9 cellular contexts compared by ENCODE assay signal in the genomic region with DNA sequence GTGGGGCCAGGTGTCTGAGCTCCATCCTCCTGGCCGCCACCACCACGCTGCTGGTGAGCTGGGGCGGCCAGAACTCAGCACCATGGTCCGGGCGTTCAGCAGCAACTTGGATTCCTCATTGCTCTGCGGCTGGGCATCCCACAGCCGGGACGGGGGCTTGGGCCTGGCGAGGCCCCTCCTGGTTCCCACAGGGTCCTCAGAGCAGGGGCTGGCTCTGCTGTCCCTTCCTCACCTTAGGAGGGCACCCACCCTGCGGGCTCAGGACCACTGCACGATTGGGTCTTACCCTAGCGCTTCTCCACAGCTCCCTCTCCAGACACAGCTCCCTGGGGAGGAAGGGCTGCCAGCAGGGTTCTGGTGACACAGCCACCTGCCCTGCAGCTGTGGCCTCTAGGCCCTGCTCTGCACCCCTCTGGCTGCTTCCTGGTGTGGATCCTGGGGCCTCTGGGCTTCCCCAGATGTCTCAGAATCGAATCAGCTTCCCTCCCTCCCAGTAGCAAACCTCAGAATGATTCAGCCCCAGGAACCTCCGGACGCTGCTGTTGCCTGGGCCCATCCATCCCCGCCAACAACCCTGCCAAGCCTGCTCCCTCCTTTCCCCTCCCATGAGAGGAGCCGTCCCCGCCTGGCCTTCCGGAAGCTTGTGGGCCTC. TPM values are rescaled to one million over a fixed set of nuclear protein-coding genes. Genes with fewer than 3 reads are reported as not detected.
DNase-seq lines count a peak whose midpoint lies in the region; ATAC-seq, FAIRE-seq and TF ChIP-seq lines count a peak whose summit lies in the region.
"Had no signal": no experiment of that assay in that cellular context is flagged by ENCODE, and none has a peak within 500 bp of the region (broad histone marks: within the 10 kb centered on the region; RNA-seq: fewer than 3 reads in every experiment).

No MANE protein-coding gene starts in this region.

- DNase-seq in Right ventricle myocardium inferior (ENCODE audit: missing footprints) (peak; percentile 72), right atrium auricular region (ENCODE audit: low spot score) (no peak), adrenal gland (peak; percentile 12 to 68 (median 34)), kidney tubule cell (ENCODE audit: low spot score) (peak; percentile 92), urothelium cell line (ENCODE audit: low spot score) (peak; percentile 47), DMS114 treated with DMSO at 0.1 percent for 48 hours (lab: John Stamatoyannopoulos, UW; ENCODE audit: unreplicated experiment) (no peak)

- intact Hi-C loops in Right ventricle myocardium inferior (cut with DNase I), result no loop called here
- intact Hi-C loops in adrenal gland (cut with DNase I), result no loop called here

- ATAC-seq in Right ventricle myocardium inferior, result peak; percentile 68
- no peak for ATAC-seq in GM18858 (IDR thresholded peaks at IDR 0.05; ENCODE audit: unreplicated experiment)
- no peak for ATAC-seq in GM18520 (IDR thresholded peaks at IDR 0.05; ENCODE audit: unreplicated experiment)

- peaks cover 0 to 33% of the 10 kb centered on the region in 2 donors for H3K4me1 ChIP-seq in right atrium auricular region
- no peaks in the 10 kb centered on the region for H3K4me1 ChIP-seq in adrenal gland (replicated peaks in 1 of 2)

- FAIRE-seq in urothelium cell line (lab: Jason Lieb, UNC), result no peak
- FAIRE-seq: endometrium had no signal

- peaks cover 0 to 8% of the 10 kb centered on the region in 2 donors for H3K9me3 ChIP-seq in right atrium auricular region
- no peaks in the 10 kb centered on the region for H3K9me3 ChIP-seq in adrenal gland (replicated peaks in 1 of 3)

- no peak for TF ChIP-seq CTCF in right atrium auricular region (IDR thresholded peaks at IDR 0.05)
- no peak for TF ChIP-seq CTCF in adrenal gland (IDR thresholded peaks at IDR 0.05)

- H3K27ac ChIP-seq in right atrium auricular region (no peak overlapping the region), adrenal gland (peak overlapping the region in 2 of 5 donors; percentile 31 to 41)

- H3K36me3 ChIP-seq in right atrium auricular region (no peaks in the 10 kb centered on the region), adrenal gland (replicated peaks in 1 of 2) (no peaks in the 10 kb centered on the region)

- H3K4me3 ChIP-seq in right atrium auricular region, result no peak overlapping the region
- H3K4me3 ChIP-seq in adrenal gland, result no peak overlapping the region

- H3K27me3 ChIP-seq in right atrium auricular region (no peaks in the 10 kb centered on the region), adrenal gland (no peaks in the 10 kb centered on the region)

- TF ChIP-seq POLR2A in adrenal gland (IDR thresholded peaks at IDR 0.05), result no peak

- WGBS in adrenal gland, 4 donors, result 67 to 85% (median 72%) methylated on average over 12 to 19 of the region's 19 CpGs

RNA-seq across cellular contexts. Expression of a gene that starts 25.0 kb away (rescaled TPM):
- total RNA-seq in Right ventricle myocardium inferior (not detected), right atrium auricular region (not detected), adrenal gland (not detected)
- not detected for polyA plus RNA-seq in adrenal gland

Comparison
In these comparisons a context has a peak if more than half of its experiments do, and no peak if none do; other contexts are left out.
1. DNase-seq: peak in Right ventricle myocardium inferior (single experiment), adrenal gland (7 of 7), kidney tubule cell (single experiment) and urothelium cell line (single experiment); none in right atrium auricular region (single experiment) and DMS114 treated with DMSO at 0.1 percent for 48 hours (single experiment).